Comparison of ENCODE assay signal across 8 cellular contexts in genomic region chr15:49421991-49422390, GRCh38. TPM values are rescaled to one million over a fixed set of nuclear protein-coding genes. Genes with fewer than 3 reads are reported as not detected.
DNase-seq lines count a peak whose midpoint lies in the region; ATAC-seq, FAIRE-seq and TF ChIP-seq lines count a peak whose summit lies in the region.

No MANE protein-coding gene starts in this region.

- no peaks in the 10 kb centered on the region for H3K36me3 Mint-ChIP-seq in activated CD4-positive, alpha-beta T cell treated with anti-CD3 and anti-CD28 coated beads for 36 hours (ENCODE audit: low read depth)
- H3K36me3 Mint-ChIP-seq in naive thymus-derived CD4-positive, alpha-beta T cell, result no peaks in the 10 kb centered on the region

- no peak overlapping the region for H3K4me3 Mint-ChIP-seq in activated CD4-positive, alpha-beta T cell treated with anti-CD3 and anti-CD28 coated beads for 36 hours
- peak overlapping the region in 8 of 10 donors; percentile 23 to 72 (median 49) for H3K4me3 Mint-ChIP-seq in naive thymus-derived CD4-positive, alpha-beta T cell

- no peaks in the 10 kb centered on the region for H3K27me3 Mint-ChIP-seq in activated CD4-positive, alpha-beta T cell treated with anti-CD3 and anti-CD28 coated beads for 36 hours
- peaks cover 0 to 9% (median 0%) of the 10 kb centered on the region in 5 donors for H3K27me3 Mint-ChIP-seq in naive thymus-derived CD4-positive, alpha-beta T cell

- TF ChIP-seq CTCF in AG09319 (IDR thresholded peaks at IDR 0.05; ENCODE audit: low read depth, low read length), result peak; percentile 73
- TF ChIP-seq CTCF in esophagus muscularis mucosa (IDR thresholded peaks at IDR 0.05), result peak; percentile 80 to 89 (median 83)

- H3K9me3 Mint-ChIP-seq in activated CD4-positive, alpha-beta T cell treated with anti-CD3 and anti-CD28 coated beads for 36 hours (ENCODE audit: low read depth), result no peaks in the 10 kb centered on the region
- H3K9me3 Mint-ChIP-seq in naive thymus-derived CD4-positive, alpha-beta T cell, result peaks cover 0 to 2% (median 0%) of the 10 kb centered on the region in 11 donors

- no peak overlapping the region for H3K27ac Mint-ChIP-seq in activated CD4-positive, alpha-beta T cell treated with anti-CD3 and anti-CD28 coated beads for 36 hours
- peak overlapping the region in 7 of 9 donors; percentile 10 to 84 (median 74) for H3K27ac Mint-ChIP-seq in naive thymus-derived CD4-positive, alpha-beta T cell

- H3K36me3 ChIP-seq in esophagus muscularis mucosa, result no peaks in the 10 kb centered on the region
- no peaks in the 10 kb centered on the region for H3K36me3 ChIP-seq in naive thymus-derived CD4-positive, alpha-beta T cell (ENCODE audit: control insufficient read depth in 2 of 3, insufficient read depth in 3 of 3, low read length in 3 of 3)

- DNase-seq in AG09319 (ENCODE audit: extremely low read depth, low read depth), result peak; percentile 56
- peak; percentile 8 for DNase-seq in GM18507 (ENCODE audit: extremely low spot score, insufficient read length, low read depth)
- DNase-seq in NCI-H1694 (lab: John Stamatoyannopoulos, UW), result peak; percentile 0
- DNase-seq in activated CD4-positive, alpha-beta T cell treated with anti-CD3 and anti-CD28 coated beads for 36 hours, result peak; percentile 51
- no peak for DNase-seq in esophagus muscularis mucosa (ENCODE audit: extremely low spot score)
- peak in 8 of 9 donors; percentile 5 to 60 (median 52) for DNase-seq in naive thymus-derived CD4-positive, alpha-beta T cell
- DNase-seq in urothelium cell line (ENCODE audit: low spot score), result peak; percentile 9
- DNase-seq in MV-4-11 (lab: John Stamatoyannopoulos, UW), result no peak

- peak; percentile 26 for ATAC-seq in activated CD4-positive, alpha-beta T cell treated with anti-CD3 and anti-CD28 coated beads for 36 hours
- ATAC-seq in naive thymus-derived CD4-positive, alpha-beta T cell, result peak; percentile 75

- FAIRE-seq in GM18507 (lab: Jason Lieb, UNC) (peak; percentile 68), urothelium cell line (lab: Jason Lieb, UNC) (no peak)

- intact Hi-C loops in activated CD4-positive, alpha-beta T cell treated with anti-CD3 and anti-CD28 coated beads for 36 hours (cut with DNase I, micrococcal nuclease), result loop anchor here (1.0 to 10.0 kb wide), 7 partner anchors 187 to 1067 kb away; partner anchors contain the start of gene COPS2 (in 1 of the 2)
- intact Hi-C loops in esophagus muscularis mucosa (cut with DNase I), result loop anchor here (2.0 to 10.0 kb wide), 5 partner anchors 185 to 725 kb away; no protein-coding TSS in a partner anchor
- intact Hi-C loops in naive thymus-derived CD4-positive, alpha-beta T cell (cut with micrococcal nuclease), result loop anchor here (1.0 to 10.0 kb wide), 8 partner anchors 187 to 1485 kb away; partner anchors contain the start of gene AP4E1 (in 1 of the 2)

- peak overlapping the region; percentile 50 to 66 (median 58) for H3K4me3 ChIP-seq in esophagus muscularis mucosa
- H3K4me3 ChIP-seq in naive thymus-derived CD4-positive, alpha-beta T cell (ENCODE audit: low read length), result no peak overlapping the region

- no peak for TF ChIP-seq POLR2A in esophagus muscularis mucosa (IDR thresholded peaks at IDR 0.05; ENCODE audit: low read depth)

- no peak for TF ChIP-seq EP300 in esophagus muscularis mucosa (IDR thresholded peaks at IDR 0.05)

- H3K27ac ChIP-seq in esophagus muscularis mucosa (replicated peaks in 1 of 4), result peak overlapping the region; percentile 65 to 75 (median 72)
- H3K27ac ChIP-seq in naive thymus-derived CD4-positive, alpha-beta T cell (ENCODE audit: low read depth, low read length), result no peak overlapping the region

- CTCF ChIA-PET in activated CD4-positive, alpha-beta T cell treated with anti-CD3 and anti-CD28 coated beads for 36 hours (lab: Charles Lee), result interaction anchor here (0.8 to 2.9 kb wide), 16 partner anchors 9 to 561 kb away, joined by 3 to 35 read pairs (median 4); no protein-coding TSS in a partner anchor
- CTCF ChIA-PET in naive thymus-derived CD4-positive, alpha-beta T cell (lab: Charles Lee), result interaction anchor here (0.5 to 2.3 kb wide), 7 partner anchors 8 to 1321 kb away, joined by 3 to 34 read pairs (median 3); no protein-coding TSS in a partner anchor

- no peaks in the 10 kb centered on the region for H3K9me3 ChIP-seq in esophagus muscularis mucosa
- no peaks in the 10 kb centered on the region for H3K9me3 ChIP-seq in naive thymus-derived CD4-positive, alpha-beta T cell (ENCODE audit: control insufficient read depth in 2 of 3, low read length in 3 of 3)

- 20% methylated on average over 9 of the region's 9 CpGs for WGBS in esophagus muscularis mucosa

- POLR2A ChIA-PET in activated CD4-positive, alpha-beta T cell treated with anti-CD3 and anti-CD28 coated beads for 36 hours (lab: Charles Lee), result no interaction called here
- POLR2A ChIA-PET in naive thymus-derived CD4-positive, alpha-beta T cell (lab: Charles Lee), result interaction anchor here (0.8 kb wide), 1 partner anchor 209 kb away, joined by 4 read pairs; no protein-coding TSS in a partner anchor

- H3K4me1 Mint-ChIP-seq in activated CD4-positive, alpha-beta T cell treated with anti-CD3 and anti-CD28 coated beads for 36 hours, result peaks cover 4% of the 10 kb centered on the region
- H3K4me1 Mint-ChIP-seq in naive thymus-derived CD4-positive, alpha-beta T cell, result peaks cover 3 to 6% (median 4%) of the 10 kb centered on the region in 7 donors

- H3K4me1 ChIP-seq in esophagus muscularis mucosa, result peaks cover 0 to 17% (median 8%) of the 10 kb centered on the region in 4 donors
- no peaks in the 10 kb centered on the region for H3K4me1 ChIP-seq in naive thymus-derived CD4-positive, alpha-beta T cell (ENCODE audit: control insufficient read depth in 2 of 2, insufficient read depth in 2 of 2, low read length in 2 of 2)

- no peaks in the 10 kb centered on the region for H3K27me3 ChIP-seq in esophagus muscularis mucosa
- no peaks in the 10 kb centered on the region for H3K27me3 ChIP-seq in naive thymus-derived CD4-positive, alpha-beta T cell (ENCODE audit: control insufficient read depth in 2 of 2, insufficient read depth in 2 of 2, low read length in 2 of 2)

RNA-seq across cellular contexts. Expression of gene FGF7, which starts 1.1 kb away (rescaled TPM):
- total RNA-seq in activated CD4-positive, alpha-beta T cell treated with anti-CD3 and anti-CD28 coated beads for 36 hours, result not detected
- 100 to 1,000 TPM in 1 of 4 donors, 10 to 100 TPM in 3; 53.5 to 106 (median 64.0) TPM for total RNA-seq in esophagus muscularis mucosa
- total RNA-seq in naive thymus-derived CD4-positive, alpha-beta T cell, result under 1 TPM; 0.05 to 0.34 (median 0.08) TPM
- polyA plus RNA-seq in naive thymus-derived CD4-positive, alpha-beta T cell, result under 1 TPM in 1 of 2 donors, not detected in 1; 0.11 TPM

Comparison
In these comparisons a context has a peak if more than half of its experiments do, and no peak if none do; other contexts are left out.
1. DNase-seq: peak in AG09319 (single experiment), GM18507 (single experiment), NCI-H1694 (single experiment), activated CD4-positive, alpha-beta T cell treated with anti-CD3 and anti-CD28 coated beads for 36 hours (single experiment), naive thymus-derived CD4-positive, alpha-beta T cell (8 of 9) and urothelium cell line (single experiment); none in esophagus muscularis mucosa (single experiment) and MV-4-11 (single experiment).
2. RNA of gene FGF7, which starts 1.1 kb away (total RNA-seq): 53.5 to 106 TPM in esophagus muscularis mucosa; not detected in activated CD4-positive, alpha-beta T cell treated with anti-CD3 and anti-CD28 coated beads for 36 hours and 0.05 to 0.34 TPM in naive thymus-derived CD4-positive, alpha-beta T cell; every median in the first group is over 10 times any median in the second.